Comparison of ENCODE assay signal across 16 cellular contexts in genomic region chr12:2285462-2285861, GRCh38.
A peak's percentile ranks its signal among the peaks of the same experiment; 100 is the strongest.
DNase-seq lines count a peak whose midpoint lies in the region; ATAC-seq, FAIRE-seq and TF ChIP-seq lines count a peak whose summit lies in the region.
"Had no signal": no experiment of that assay in that cellular context is flagged by ENCODE, and none has a peak within 500 bp of the region (broad histone marks: within the 10 kb centered on the region; RNA-seq: fewer than 3 reads in every experiment).

No MANE protein-coding gene starts in this region.

- FAIRE-seq in H1 (lab: Jason Lieb, UNC), result no peak
- FAIRE-seq: kidney, TTC549 had no signal

- H3K4ac ChIP-seq in H1 (replicated peaks; ENCODE audit: insufficient read length, low read depth, low read length), result no peak overlapping the region

- peaks cover 3% of the 10 kb centered on the region for H3K9me3 Mint-ChIP-seq in type B pancreatic cell
- H3K9me3 Mint-ChIP-seq: activated CD4-positive, alpha-beta T cell treated with anti-CD3 and anti-CD28 coated beads, Interleukin-2, amount 10 ng/mL, durations not matched to agents 24 days and 14 days had no signal

- no peak for TF ChIP-seq EP300 in H1 (IDR thresholded peaks at IDR 0.05; ENCODE audit: borderline replicate concordance in 1 of 2, low read depth in 2 of 2, low read length in 2 of 2)

- DNase-seq in cardiac muscle cell (ENCODE audit: low read depth in 1 of 2, low spot score in 1 of 2) (no peak), left ventricle myocardium superior (no peak), H1 (ENCODE audit: low read depth in 1 of 2, low spot score in 2 of 2) (no peak), type B pancreatic cell (ENCODE audit: extremely low spot score, unreplicated experiment) (no peak), amygdala (lab: John Stamatoyannopoulos, UW) (no peak), HCEC 1CT (no peak), glomerular visceral epithelial cell (ENCODE audit: extremely low spot score) (no peak)
- DNase-seq: activated naive CD4-positive, alpha-beta T cell treated with anti-CD3 and anti-CD28 coated beads, Interleukin-2, amount 50 U/mL, for 16 hours had no signal

- CTCF ChIA-PET in H1 (lab: Charles Lee; ENCODE audit: partially characterized antibody), result interaction anchor here (0.7 to 13.0 kb wide), 21 partner anchors 9 to 303 kb away, joined by 3 to 252 read pairs (median 4); partner anchors contain the start of gene CACNA1C

- H3K36me3 ChIP-seq in cardiac muscle cell, result no peaks in the 10 kb centered on the region
- no peaks in the 10 kb centered on the region for H3K36me3 ChIP-seq in H1 (ENCODE audit: control insufficient read depth in 2 of 4, insufficient read depth in 4 of 4, low read length in 3 of 4)
- no peaks in the 10 kb centered on the region for H3K36me3 ChIP-seq in muscle layer of duodenum (ENCODE audit: control insufficient read depth in 1 of 2, insufficient read depth in 2 of 2, low read length in 2 of 2)

- H3K79me1 ChIP-seq in H1 (ENCODE audit: low read depth, low read length), result no peaks in the 10 kb centered on the region

- no peak for TF ChIP-seq CTCF in cardiac muscle cell (IDR thresholded peaks at IDR 0.05; ENCODE audit: low read depth, low read length)
- TF ChIP-seq CTCF in H1 (IDR thresholded peaks at IDR 0.05; ENCODE audit: control extremely low read depth in 1 of 3, insufficient read depth in 1 of 3, low read depth in 1 of 3, low read length in 3 of 3), result no peak
- TF ChIP-seq CTCF in type B pancreatic cell (conservative IDR thresholded peaks at IDR 0.05), result no peak

- no peak for ATAC-seq in left ventricle myocardium superior

- H3K9me3 ChIP-seq in cardiac muscle cell (ENCODE audit: low read depth) (no peaks in the 10 kb centered on the region), H1 (ENCODE audit: insufficient read depth in 2 of 2, low read depth in 1 of 2, low read length in 1 of 2) (no peaks in the 10 kb centered on the region), muscle layer of duodenum (ENCODE audit: control insufficient read depth in 1 of 2, low read length in 2 of 2) (no peaks in the 10 kb centered on the region)

- WGBS in H1 (ENCODE audit: extremely low coverage in 1 of 2, insufficient coverage in 1 of 2, insufficient read length in 1 of 2, insufficient replicate concordance in 2 of 2, low coverage in 1 of 2, low lambda C conversion rate in 2 of 2, missing lambda C conversion rate in 1 of 2), 2 experiments, result 90% methylated on average over 14 of the region's 14 CpGs; no CpG with 5 or more reads in 1 of the 2 experiments

- no peak overlapping the region for H2BK5ac ChIP-seq in H1 (ENCODE audit: low read depth, low read length)

- H2BK20ac ChIP-seq in H1 (ENCODE audit: low read length), result no peak overlapping the region; the same call in 1 of the 2 replicates

- H2BK12ac ChIP-seq in H1 (ENCODE audit: low read depth, low read length), result no peak overlapping the region

- H3K27me3 ChIP-seq in cardiac muscle cell (no peaks in the 10 kb centered on the region), H1 (replicated peaks in 1 of 4; ENCODE audit: control insufficient read depth in 3 of 4, extremely low read depth in 1 of 4, insufficient read depth in 3 of 4, low read length in 3 of 4) (peaks cover 0 to 3% (median 0%) of the 10 kb centered on the region in 4 experiments; a peak in 1 of 7 replicates), muscle layer of duodenum (ENCODE audit: low read depth, low read length) (no peaks in the 10 kb centered on the region)

- H3K4me1 ChIP-seq in cardiac muscle cell (ENCODE audit: low read depth) (peaks cover 78% of the 10 kb centered on the region), H1 (replicated peaks in 1 of 4; ENCODE audit: control insufficient read depth in 3 of 4, insufficient read depth in 4 of 4, low read length in 3 of 4) (peaks cover 5 to 18% (median 6%) of the 10 kb centered on the region in 4 experiments), muscle layer of duodenum (ENCODE audit: control insufficient read depth in 1 of 2, insufficient read depth in 2 of 2, low read length in 2 of 2) (peaks cover 16 to 47% of the 10 kb centered on the region in 2 donors)

- H3K18ac ChIP-seq in H1 (ENCODE audit: extremely low read depth, low read length), result 0 out of 2 replicates have a peak overlapping the region, but pooled peaks have one; percentile 10

- peak overlapping the region; percentile 61 for H3K27ac ChIP-seq in cardiac muscle cell
- H3K27ac ChIP-seq in H1 (ENCODE audit: low read depth, low read length), result no peak overlapping the region
- H3K27ac ChIP-seq in muscle layer of duodenum (ENCODE audit: low read length), result peak overlapping the region; percentile 59
- H3K27ac ChIP-seq: epithelial cell of prostate had no signal

- H2BK15ac ChIP-seq in H1 (ENCODE audit: low read length), result no peak overlapping the region; the same call in 1 of the 2 replicates

- H4K5ac ChIP-seq in H1 (ENCODE audit: insufficient read length, low read depth, low read length), result no peak overlapping the region

- H4K91ac ChIP-seq in H1 (replicated peaks; ENCODE audit: insufficient read length, low read length), result no peak overlapping the region

- H3K56ac ChIP-seq in H1 (replicated peaks; ENCODE audit: insufficient read length, low read depth, low read length), result no peak overlapping the region

- intact Hi-C loops in left ventricle myocardium superior (cut with micrococcal nuclease), result loop anchor here (10.0 kb wide), 1 partner anchor 231 kb away; the partner anchor contains the start of gene CACNA1C

- TF ChIP-seq POLR2A in H1 (IDR thresholded peaks at IDR 0.05; ENCODE audit: control extremely low read depth in 1 of 2, low read depth in 2 of 2, low read length in 2 of 2), result no peak

- H3K9ac ChIP-seq in H1 (replicated peaks in 1 of 4; ENCODE audit: extremely low read depth in 1 of 4, low read depth in 3 of 4, low read length in 3 of 4), result no peak overlapping the region

- no peaks in the 10 kb centered on the region for H3K79me2 ChIP-seq in H1 (ENCODE audit: control insufficient read depth in 1 of 2, insufficient read depth in 2 of 2, low read length in 2 of 2)

- peak overlapping the region; percentile 12 for H3K4me3 Mint-ChIP-seq in type B pancreatic cell
- H3K4me3 Mint-ChIP-seq: activated CD4-positive, alpha-beta T cell treated with anti-CD3 and anti-CD28 coated beads, Interleukin-2, amount 10 ng/mL, durations not matched to agents 24 days and 14 days; activated CD8-positive, alpha-beta memory T cell treated with anti-CD3 and anti-CD28 coated beads, Interleukin-2, amount 10 ng/mL, durations not matched to agents 7 days and 5 days; activated T-helper 1 cell treated with anti-CD3 and anti-CD28 coated beads, Interleukin-12 subunit alpha, Interleukin-12 subunit beta, Interleukin-2, Interleukin-4 antibody, amounts not matched to agents 30 ng/mL and 10 ng/mL and 1 ng/mL, durations not matched to agents 14 hours and 24 hours and 36 hours; nephron progenitor cell had no signal

- POLR2A ChIA-PET in H1 (lab: Charles Lee; ENCODE audit: partially characterized antibody), result no interaction called here

- H3K23me2 ChIP-seq in H1 (ENCODE audit: low read depth, low read length), result no peaks in the 10 kb centered on the region

- H2AFZ ChIP-seq in H1 (ENCODE audit: low read length), result no peak overlapping the region

- H3K14ac ChIP-seq in H1 (ENCODE audit: insufficient read length), result no peak overlapping the region

- TF ChIP-seq RAD21 in H1 (IDR thresholded peaks at IDR 0.05 in 1 of 2, conservative IDR thresholded peaks at IDR 0.05 in 1 of 2; ENCODE audit: low read depth in 2 of 2, low read length in 2 of 2), result no peak

- no peak overlapping the region for H3K4me3 ChIP-seq in cardiac muscle cell
- no peak overlapping the region for H3K4me3 ChIP-seq in H1 (ENCODE audit: extremely low read depth in 1 of 4, insufficient read depth in 2 of 4, low read depth in 3 of 4, low read length in 4 of 4)
- H3K4me3 ChIP-seq in muscle layer of duodenum (ENCODE audit: low read depth in 1 of 2, low read length in 2 of 2), result no peak overlapping the region

- no peak overlapping the region for H4K8ac ChIP-seq in H1 (ENCODE audit: extremely low read depth, insufficient read depth, low read length)

- H3K4me1 Mint-ChIP-seq in type B pancreatic cell (ENCODE audit: unreplicated experiment), result peaks cover 58% of the 10 kb centered on the region
- H3K4me1 Mint-ChIP-seq: activated CD8-positive, alpha-beta memory T cell treated with anti-CD3 and anti-CD28 coated beads, Interleukin-2, amount 10 ng/mL, durations not matched to agents 7 days and 5 days had no signal

- no peak overlapping the region for H2BK120ac ChIP-seq in H1 (replicated peaks; ENCODE audit: low read depth, low read length)

- H3K27me3 Mint-ChIP-seq in type B pancreatic cell, result peaks cover 8% of the 10 kb centered on the region

- peak overlapping the region; percentile 78 for H3K27ac Mint-ChIP-seq in type B pancreatic cell
- H3K27ac Mint-ChIP-seq: activated CD4-positive, alpha-beta T cell treated with anti-CD3 and anti-CD28 coated beads, Interleukin-2, amount 10 ng/mL, durations not matched to agents 24 days and 14 days; activated CD8-positive, alpha-beta memory T cell treated with anti-CD3 and anti-CD28 coated beads, Interleukin-2, amount 10 ng/mL, durations not matched to agents 7 days and 5 days; activated T-helper 1 cell treated with anti-CD3 and anti-CD28 coated beads, Interleukin-12 subunit alpha, Interleukin-12 subunit beta, Interleukin-2, Interleukin-4 antibody, amounts not matched to agents 30 ng/mL and 10 ng/mL and 1 ng/mL, durations not matched to agents 14 hours and 24 hours and 36 hours; nephron progenitor cell had no signal

- H3K36me3 Mint-ChIP-seq in type B pancreatic cell, result peaks cover 17% of the 10 kb centered on the region
- H3K36me3 Mint-ChIP-seq: activated CD8-positive, alpha-beta memory T cell treated with anti-CD3 and anti-CD28 coated beads, Interleukin-2, amount 10 ng/mL, durations not matched to agents 7 days and 5 days had no signal

- no peak overlapping the region for H3K4me2 ChIP-seq in H1 (ENCODE audit: insufficient read depth in 1 of 2, low read depth in 2 of 2, low read length in 2 of 2)

- no peak overlapping the region for H3K23ac ChIP-seq in H1 (ENCODE audit: insufficient read length)

- no peak overlapping the region for H2AK5ac ChIP-seq in H1 (ENCODE audit: low read depth, low read length)

- no peaks in the 10 kb centered on the region for H4K20me1 ChIP-seq in H1 (replicated peaks in 1 of 2; ENCODE audit: control insufficient read depth in 1 of 2, insufficient read depth in 2 of 2, low read length in 2 of 2)

TF ChIP-seq in H1, 55 proteins besides CTCF, POLR2A, EP300 and RAD21 (continues in another document):
- TF ChIP-seq GABPA (IDR thresholded peaks at IDR 0.05; ENCODE audit: borderline replicate concordance, insufficient read depth, low read length) (no peak), RFX5 (IDR thresholded peaks at IDR 0.05; ENCODE audit: borderline replicate concordance, low read depth, low read length) (no peak), RNF2 (IDR thresholded peaks at IDR 0.05; ENCODE audit: borderline replicate concordance, low read depth, low read length, missing control alignments, poor library complexity, severe bottlenecking) (no peak), SP1 (IDR thresholded peaks at IDR 0.05; ENCODE audit: low read depth, low read length) (no peak), ATF3 (IDR thresholded peaks at IDR 0.05; ENCODE audit: insufficient read depth, low read depth, low read length) (no peak)
